ENCODE assay signal across 21 cellular contexts in genomic region chr11:88831303-88831890, GRCh38.
"Had no signal": no experiment of that assay in that cellular context is flagged by ENCODE, and none has a peak within 500 bp of the region (broad histone marks: within the 10 kb centered on the region; RNA-seq: fewer than 3 reads in every experiment).

No MANE protein-coding gene starts in this region.

- H3K4me1 Mint-ChIP-seq: IgD-negative memory B cell had no signal

- H3K4me1 ChIP-seq: SJCRH30 had no signal

- H3K27ac ChIP-seq: KMS-11, RWPE1, SJCRH30 had no signal

- ATAC-seq: HepG2, K562, Panc1, PC-3, SK-N-SH treated with all-trans-retinoic acid at 6 μM for 48 hours had no signal

- H3K4me3 Mint-ChIP-seq: IgD-negative memory B cell had no signal

- H3K9me3 ChIP-seq: SJCRH30 had no signal

- H3K27me3 ChIP-seq: SJCRH30 had no signal

- DNase-seq: Kasumi-1, MM.1S, NCI-H1092 treated with DMSO at 0.1 percent for 48 hours, NCI-H1436, NCI-H187, NCI-H2029 treated with DMSO at 0.1 percent for 48 hours, NCI-H2171 treated with DMSO at 0.1 percent for 48 hours, NCI-H2227 treated with DMSO at 0.1 percent for 48 hours, NCI-H524, NCI-H526 treated with DMSO at 0.1 percent for 48 hours, NCI-H748 treated with DMSO at 0.1 percent for 48 hours, PC-3, SHP77 treated with DMSO at 0.1 percent for 48 hours, SJCRH30 had no signal

- FAIRE-seq: HepG2, K562 had no signal

- H3K4me2 ChIP-seq: KMS-11 had no signal

- H3K36me3 ChIP-seq: SJCRH30 had no signal

- H3K36me3 Mint-ChIP-seq: IgD-negative memory B cell had no signal

- H3K27me3 Mint-ChIP-seq: IgD-negative memory B cell had no signal

- H3K4me3 ChIP-seq: K562, SJCRH30 had no signal

- H3K9ac ChIP-seq: KMS-11 had no signal
